Comparison of ENCODE assay signal across 1 cellular context in genomic region chr15:89679221-89679620, GRCh38.
TF ChIP-seq lines count a peak whose summit lies in the region.

A gene with protein sequence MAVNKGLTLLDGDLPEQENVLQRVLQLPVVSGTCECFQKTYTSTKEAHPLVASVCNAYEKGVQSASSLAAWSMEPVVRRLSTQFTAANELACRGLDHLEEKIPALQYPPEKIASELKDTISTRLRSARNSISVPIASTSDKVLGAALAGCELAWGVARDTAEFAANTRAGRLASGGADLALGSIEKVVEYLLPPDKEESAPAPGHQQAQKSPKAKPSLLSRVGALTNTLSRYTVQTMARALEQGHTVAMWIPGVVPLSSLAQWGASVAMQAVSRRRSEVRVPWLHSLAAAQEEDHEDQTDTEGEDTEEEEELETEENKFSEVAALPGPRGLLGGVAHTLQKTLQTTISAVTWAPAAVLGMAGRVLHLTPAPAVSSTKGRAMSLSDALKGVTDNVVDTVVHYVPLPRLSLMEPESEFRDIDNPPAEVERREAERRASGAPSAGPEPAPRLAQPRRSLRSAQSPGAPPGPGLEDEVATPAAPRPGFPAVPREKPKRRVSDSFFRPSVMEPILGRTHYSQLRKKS (minus strand): TSS chr15:89679367. CDS start chr15:89677489, 1,878 bp downstream.

TF ChIP-seq in SK-N-SH, 30 proteins besides CTCF, POLR2A, EP300 and RAD21 (continued from another document):
- TF ChIP-seq, protein P1, sequence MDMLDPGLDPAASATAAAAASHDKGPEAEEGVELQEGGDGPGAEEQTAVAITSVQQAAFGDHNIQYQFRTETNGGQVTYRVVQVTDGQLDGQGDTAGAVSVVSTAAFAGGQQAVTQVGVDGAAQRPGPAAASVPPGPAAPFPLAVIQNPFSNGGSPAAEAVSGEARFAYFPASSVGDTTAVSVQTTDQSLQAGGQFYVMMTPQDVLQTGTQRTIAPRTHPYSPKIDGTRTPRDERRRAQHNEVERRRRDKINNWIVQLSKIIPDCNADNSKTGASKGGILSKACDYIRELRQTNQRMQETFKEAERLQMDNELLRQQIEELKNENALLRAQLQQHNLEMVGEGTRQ (IDR thresholded peaks at IDR 0.05; ENCODE audit: borderline replicate concordance, low read depth, low read length), result no peak
- no peak for TF ChIP-seq MXI1 (IDR thresholded peaks at IDR 0.05; ENCODE audit: low read depth, low read length)
- no peak for TF ChIP-seq NFIC (IDR thresholded peaks at IDR 0.05; ENCODE audit: borderline replicate concordance)
- TF ChIP-seq, protein P2, sequence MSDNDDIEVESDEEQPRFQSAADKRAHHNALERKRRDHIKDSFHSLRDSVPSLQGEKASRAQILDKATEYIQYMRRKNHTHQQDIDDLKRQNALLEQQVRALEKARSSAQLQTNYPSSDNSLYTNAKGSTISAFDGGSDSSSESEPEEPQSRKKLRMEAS (IDR thresholded peaks at IDR 0.05; ENCODE audit: low read depth), result no peak
- no peak for TF ChIP-seq EZH2phosphoT487 (IDR thresholded peaks at IDR 0.05; ENCODE audit: borderline replicate concordance, low read depth)
